In genomic region chr10:70493660-70494234, GRCh38 we compare ENCODE assay signal across 10 cellular contexts. TPM values are rescaled to one million over a fixed set of nuclear protein-coding genes. Genes with fewer than 3 reads are reported as not detected.
DNase-seq lines count a peak whose midpoint lies in the region; ATAC-seq, FAIRE-seq and TF ChIP-seq lines count a peak whose summit lies in the region.
"Had no signal": no experiment of that assay in that cellular context is flagged by ENCODE, and none has a peak within 500 bp of the region (broad histone marks: within the 10 kb centered on the region; RNA-seq: fewer than 3 reads in every experiment).

No MANE protein-coding gene starts in this region.

- peak; percentile 53 for ATAC-seq in GM18861 (IDR thresholded peaks at IDR 0.05; ENCODE audit: unreplicated experiment)
- peak; percentile 70 for ATAC-seq in HG02588 (IDR thresholded peaks at IDR 0.05; ENCODE audit: unreplicated experiment)
- no peak for ATAC-seq in PC-3

- H3K9me3 ChIP-seq in PC-3 (ENCODE audit: low read length): no peaks in the 10 kb centered on the region

- H2AFZ ChIP-seq in PC-3 (ENCODE audit: low read length): no peak overlapping the region

- no peak overlapping the region for H3K4me2 ChIP-seq in PC-3 (ENCODE audit: low read length)
- H3K4me2 ChIP-seq: KMS-11 had no signal

- no peak overlapping the region for H3K9ac ChIP-seq in PC-3 (ENCODE audit: low read length)
- H3K9ac ChIP-seq: KMS-11 had no signal

- H3K36me3 ChIP-seq in PC-3 (ENCODE audit: low read depth, low read length): no peaks in the 10 kb centered on the region

- TF ChIP-seq CTCF in PC-3 (conservative IDR thresholded peaks at IDR 0.05; ENCODE audit: low read depth, low read length): no peak

- no peaks in the 10 kb centered on the region for H3F3A ChIP-seq in PC-3 (ENCODE audit: low read length, unreplicated experiment)

- POLR2A ChIA-PET in PC-3 (lab: Charles Lee; ENCODE audit: unreplicated experiment): no interaction called here

- DNase-seq in NCI-H510A (lab: John Stamatoyannopoulos, UW): peak; percentile 87
- DNase-seq in iPS-NIHi7 (ENCODE audit: extremely low spot score): peak; percentile 83
- DNase-seq in PC-3: no peak
- no peak for DNase-seq in DMS114 treated with DMSO at 0.1 percent for 48 hours (lab: John Stamatoyannopoulos, UW; ENCODE audit: unreplicated experiment)
- DNase-seq in urothelium cell line (ENCODE audit: low spot score): no peak
- DNase-seq in nucleus accumbens (lab: John Stamatoyannopoulos, UW): no peak

- intact Hi-C loops in PC-3 (cut with micrococcal nuclease): no loop called here

- H3K27me3 ChIP-seq in PC-3 (ENCODE audit: low read length): 0 out of 2 replicates have a peak, but pooled peaks cover 7% of the 10 kb centered on the region

- no peak overlapping the region for H3K27ac ChIP-seq in PC-3 (ENCODE audit: low read length)
- H3K27ac ChIP-seq: KMS-11 had no signal

- H3K79me2 ChIP-seq in PC-3 (ENCODE audit: low read length): no peaks in the 10 kb centered on the region

- CTCF ChIA-PET in PC-3 (lab: Charles Lee): interaction anchor here (1.1 kb wide), 1 partner anchor 33 kb away, joined by 4 read pairs; no protein-coding TSS in a partner anchor

- FAIRE-seq in urothelium cell line (lab: Jason Lieb, UNC): no peak

- H3K4me3 ChIP-seq in PC-3 (ENCODE audit: low read length): no peak overlapping the region

- H4K20me1 ChIP-seq in PC-3 (ENCODE audit: low read length): no peaks in the 10 kb centered on the region

- no TSS peak for BruUV-seq in PC-3 (replicated peaks; lab: Mats Ljungman, UMichigan)

- H3K4me1 ChIP-seq in PC-3 (ENCODE audit: insufficient read depth, low read length): no peaks in the 10 kb centered on the region

- no peaks in the 10 kb centered on the region for H3K9me2 ChIP-seq in PC-3 (replicated peaks; ENCODE audit: low read length)

RNA-seq across cellular contexts. Expression of gene PALD1, which starts 15.2 kb away (rescaled TPM):
- total RNA-seq in PC-3 (2014; rRNA removed): 0.46 and 0.80 TPM in 2 replicates

RNA-seq across cellular contexts. Expression of gene NODAL, which starts 52.3 kb away (rescaled TPM):
- not detected in 2 replicates for total RNA-seq in PC-3 (2014; rRNA removed)
- total RNA-seq: dermis microvascular lymphatic vessel endothelial cell had no signal

Comparison
In these comparisons a context has a peak if more than half of its experiments do, and no peak if none do; other contexts are left out.
1. DNase-seq: peak in NCI-H510A (single experiment) and iPS-NIHi7 (single experiment); none in PC-3 (single experiment), DMS114 treated with DMSO at 0.1 percent for 48 hours (single experiment), urothelium cell line (single experiment) and nucleus accumbens (0 of 56).